ENCODE assay signal across 16 cellular contexts in genomic region chr11:72578541-72578940, GRCh38.
"Had no signal": no experiment of that assay in that cellular context is flagged by ENCODE, and none has a peak within 500 bp of the region (broad histone marks: within the 10 kb centered on the region; RNA-seq: fewer than 3 reads in every experiment).

No MANE protein-coding gene starts in this region.

- H3K9me3 Mint-ChIP-seq: activated CD4-positive, alpha-beta memory T cell treated with anti-CD3 and anti-CD28 coated beads for 36 hours; activated T-cell treated with anti-CD3 and anti-CD28 coated beads, Interleukin-2, amount 50 U/mL, for 72 hours; neural progenitor cell; stimulated activated naive B cell treated with anti-CD40 and anti-IgM and Interleukin-4, amounts not matched to agents 10 μg/mL and 1 μg/mL and 100 μg/mL, for 72 hours; T-helper 1 cell treated with Interleukin-12 subunit alpha and Interleukin-12 subunit beta and Interleukin-4 antibody, amounts not matched to agents 30 μg/mL and 1 μg/mL, for 36 hours had no signal

- H3K36me3 ChIP-seq: neural progenitor cell, pancreas had no signal

- DNase-seq: activated CD4-positive, alpha-beta memory T cell treated with anti-CD3 and anti-CD28 coated beads for 36 hours; activated T-cell treated with anti-CD3 and anti-CD28 coated beads, Interleukin-2, amount 50 U/mL, for 72 hours; anterior cingulate cortex; cerebellar nuclear complex; dermis blood vessel endothelial cell; midbrain; stimulated activated CD4-positive, alpha-beta T cell treated with anti-CD3 and anti-CD28 coated beads, Interleukin-15, amount 100 ng/mL, for 24 hours; stimulated activated CD4-positive, alpha-beta T cell treated with anti-CD3 and anti-CD28 coated beads, Interleukin-4, amount 100 ng/mL, for 1 hour; stimulated activated naive B cell treated with anti-CD40 and anti-IgM and Interleukin-4, amounts not matched to agents 10 μg/mL and 1 μg/mL and 100 μg/mL, for 72 hours; WERI-Rb-1 had no signal

- H3K9me3 ChIP-seq: lower lobe of right lung, pancreas, tibial nerve had no signal

- H3K4me1 ChIP-seq: lower lobe of right lung, neural progenitor cell, pancreas had no signal

- H3K27ac ChIP-seq: lower lobe of right lung, neural progenitor cell, pancreas, tibial nerve, WERI-Rb-1 had no signal

- H3K36me3 Mint-ChIP-seq: activated CD4-positive, alpha-beta memory T cell treated with anti-CD3 and anti-CD28 coated beads for 36 hours; neural progenitor cell had no signal

- H3K9ac ChIP-seq: neural progenitor cell had no signal

- H3K27me3 ChIP-seq: pancreas had no signal

- H3K27ac Mint-ChIP-seq: activated CD4-positive, alpha-beta memory T cell treated with anti-CD3 and anti-CD28 coated beads for 36 hours; activated CD4-positive, alpha-beta T cell treated with anti-CD3 and anti-CD28 coated beads for 36 hours; activated T-cell treated with anti-CD3 and anti-CD28 coated beads, Interleukin-2, amount 50 U/mL, for 72 hours; neural progenitor cell; stimulated activated naive B cell treated with anti-CD40 and anti-IgM and Interleukin-4, amounts not matched to agents 10 μg/mL and 1 μg/mL and 100 μg/mL, for 72 hours; T-helper 1 cell treated with Interleukin-12 subunit alpha and Interleukin-12 subunit beta and Interleukin-4 antibody, amounts not matched to agents 30 μg/mL and 1 μg/mL, for 36 hours had no signal

- H3K4me2 ChIP-seq: neural progenitor cell had no signal

- H3K4me3 ChIP-seq: lower lobe of right lung, neural progenitor cell, pancreas, tibial nerve had no signal

- H3K4me3 Mint-ChIP-seq: activated CD4-positive, alpha-beta memory T cell treated with anti-CD3 and anti-CD28 coated beads for 36 hours; activated CD4-positive, alpha-beta T cell treated with anti-CD3 and anti-CD28 coated beads for 36 hours; activated T-cell treated with anti-CD3 and anti-CD28 coated beads, Interleukin-2, amount 50 U/mL, for 72 hours; neural progenitor cell; stimulated activated naive B cell treated with anti-CD40 and anti-IgM and Interleukin-4, amounts not matched to agents 10 μg/mL and 1 μg/mL and 100 μg/mL, for 72 hours; T-helper 1 cell treated with Interleukin-12 subunit alpha and Interleukin-12 subunit beta and Interleukin-4 antibody, amounts not matched to agents 30 μg/mL and 1 μg/mL, for 36 hours had no signal

- H3K4me1 Mint-ChIP-seq: activated CD4-positive, alpha-beta T cell treated with anti-CD3 and anti-CD28 coated beads for 36 hours had no signal
